14 cellular contexts compared by ENCODE assay signal in genomic region chr15:99651023-99651807, GRCh38.
DNase-seq lines count a peak whose midpoint lies in the region; ATAC-seq and TF ChIP-seq lines count a peak whose summit lies in the region.
"Had no signal": no experiment of that assay in that cellular context is flagged by ENCODE, and none has a peak within 500 bp of the region (broad histone marks: within the 10 kb centered on the region; RNA-seq: fewer than 3 reads in every experiment).

No MANE protein-coding gene starts in this region.

- H3K27ac Mint-ChIP-seq in activated T-cell treated with anti-CD3 and anti-CD28 coated beads, Interleukin-2, amount 50 U/mL, for 24 hours, result peak overlapping the region; percentile 45
- H3K27ac Mint-ChIP-seq in activated naive CD8-positive, alpha-beta T cell treated with anti-CD3 and anti-CD28 coated beads for 36 hours, result peak overlapping the region; percentile 68
- H3K27ac Mint-ChIP-seq in stimulated activated naive CD8-positive, alpha-beta T cell treated with anti-CD3 and anti-CD28 coated beads, Interleukin-15, amount 100 ng/mL, for 72 hours, result no peak overlapping the region

- H3K27me3 Mint-ChIP-seq in activated T-cell treated with anti-CD3 and anti-CD28 coated beads, Interleukin-2, amount 50 U/mL, for 24 hours, result no peaks in the 10 kb centered on the region
- H3K27me3 Mint-ChIP-seq in activated naive CD8-positive, alpha-beta T cell treated with anti-CD3 and anti-CD28 coated beads for 36 hours, result no peaks in the 10 kb centered on the region
- no peaks in the 10 kb centered on the region for H3K27me3 Mint-ChIP-seq in stimulated activated naive CD8-positive, alpha-beta T cell treated with anti-CD3 and anti-CD28 coated beads, Interleukin-15, amount 100 ng/mL, for 72 hours

- H3K36me3 Mint-ChIP-seq in activated T-cell treated with anti-CD3 and anti-CD28 coated beads, Interleukin-2, amount 50 U/mL, for 24 hours (ENCODE audit: low read depth), result peaks cover 42% of the 10 kb centered on the region
- H3K36me3 Mint-ChIP-seq in activated naive CD8-positive, alpha-beta T cell treated with anti-CD3 and anti-CD28 coated beads for 36 hours, result peaks cover 27% of the 10 kb centered on the region

- H3K27me3 ChIP-seq in foreskin keratinocyte, result no peaks in the 10 kb centered on the region

- H3K4me3 Mint-ChIP-seq in activated T-cell treated with anti-CD3 and anti-CD28 coated beads, Interleukin-2, amount 50 U/mL, for 24 hours, result no peak overlapping the region
- no peak overlapping the region for H3K4me3 Mint-ChIP-seq in activated naive CD8-positive, alpha-beta T cell treated with anti-CD3 and anti-CD28 coated beads for 36 hours
- no peak overlapping the region for H3K4me3 Mint-ChIP-seq in stimulated activated naive CD8-positive, alpha-beta T cell treated with anti-CD3 and anti-CD28 coated beads, Interleukin-15, amount 100 ng/mL, for 72 hours

- peaks cover 19% of the 10 kb centered on the region for H3K4me1 Mint-ChIP-seq in activated T-cell treated with anti-CD3 and anti-CD28 coated beads, Interleukin-2, amount 50 U/mL, for 24 hours (ENCODE audit: low read depth)
- H3K4me1 Mint-ChIP-seq in activated naive CD8-positive, alpha-beta T cell treated with anti-CD3 and anti-CD28 coated beads for 36 hours, result peaks cover 18% of the 10 kb centered on the region
- peaks cover 19% of the 10 kb centered on the region for H3K4me1 Mint-ChIP-seq in stimulated activated naive CD8-positive, alpha-beta T cell treated with anti-CD3 and anti-CD28 coated beads, Interleukin-15, amount 100 ng/mL, for 72 hours

- peak overlapping the region; percentile 3 for H3K27ac ChIP-seq in foreskin keratinocyte

- H3K9me3 Mint-ChIP-seq in activated T-cell treated with anti-CD3 and anti-CD28 coated beads, Interleukin-2, amount 50 U/mL, for 24 hours, result peaks cover 1% of the 10 kb centered on the region
- H3K9me3 Mint-ChIP-seq in activated naive CD8-positive, alpha-beta T cell treated with anti-CD3 and anti-CD28 coated beads for 36 hours, result peaks cover 6% of the 10 kb centered on the region
- peaks cover 0 to 3% of the 10 kb centered on the region in 2 donors for H3K9me3 Mint-ChIP-seq in stimulated activated naive CD8-positive, alpha-beta T cell treated with anti-CD3 and anti-CD28 coated beads, Interleukin-15, amount 100 ng/mL, for 72 hours

- no peak for TF ChIP-seq POLR2A in erythroblast (IDR thresholded peaks at IDR 0.05; ENCODE audit: low read length)

- no peak for TF ChIP-seq CTCF in foreskin keratinocyte (conservative IDR thresholded peaks at IDR 0.05)

- DNase-seq in activated T-cell treated with anti-CD3 and anti-CD28 coated beads, Interleukin-2, amount 50 U/mL, for 24 hours, result no peak
- no peak for DNase-seq in activated T-cell treated with anti-CD3 and anti-CD28 coated beads for 4 hours
- peak; percentile 6 for DNase-seq in activated naive CD8-positive, alpha-beta T cell treated with anti-CD3 and anti-CD28 coated beads for 36 hours
- DNase-seq in foreskin keratinocyte, result peak; percentile 61 to 80
- no peak for DNase-seq in stimulated activated naive CD8-positive, alpha-beta T cell treated with anti-CD3 and anti-CD28 coated beads, Interleukin-15, amount 100 ng/mL, for 72 hours
- no peak for DNase-seq in GDM1 (lab: John Stamatoyannopoulos, UW)
- no peak for DNase-seq in erythroblast (lab: John Stamatoyannopoulos, UW)
- DNase-seq: ACHN; activated effector memory CD4-positive, alpha-beta T cell treated with Interleukin-2 at 50 U/mL for 16 hours; effector CD8-positive, alpha-beta T cell; NCI-H510A; SHP77 treated with DMSO at 0.1 percent for 48 hours; small intestine had no signal

- H3K4me1 ChIP-seq in foreskin keratinocyte, result peaks cover 10% of the 10 kb centered on the region

- ATAC-seq in foreskin keratinocyte, result peak; percentile 100
- peak; percentile 74 for ATAC-seq in stimulated activated naive CD8-positive, alpha-beta T cell treated with anti-CD3 and anti-CD28 coated beads, Interleukin-15, amount 100 ng/mL, for 72 hours
- no peak for ATAC-seq in HG02642 (IDR thresholded peaks at IDR 0.05; ENCODE audit: poor library complexity, unreplicated experiment)

Comparison
In these comparisons a context has a peak if more than half of its experiments do, and no peak if none do; other contexts are left out.
1. DNase-seq: peak in activated naive CD8-positive, alpha-beta T cell treated with anti-CD3 and anti-CD28 coated beads for 36 hours (single experiment) and foreskin keratinocyte (2 of 2); none in activated T-cell treated with anti-CD3 and anti-CD28 coated beads, Interleukin-2, amount 50 U/mL, for 24 hours (single experiment), activated T-cell treated with anti-CD3 and anti-CD28 coated beads for 4 hours (single experiment), stimulated activated naive CD8-positive, alpha-beta T cell treated with anti-CD3 and anti-CD28 coated beads, Interleukin-15, amount 100 ng/mL, for 72 hours (0 of 2), GDM1 (single experiment) and erythroblast (0 of 2).
2. H3K27ac Mint-ChIP-seq: peak in activated T-cell treated with anti-CD3 and anti-CD28 coated beads, Interleukin-2, amount 50 U/mL, for 24 hours (single experiment) and activated naive CD8-positive, alpha-beta T cell treated with anti-CD3 and anti-CD28 coated beads for 36 hours (single experiment); none in stimulated activated naive CD8-positive, alpha-beta T cell treated with anti-CD3 and anti-CD28 coated beads, Interleukin-15, amount 100 ng/mL, for 72 hours (0 of 2).